In the genomic region with DNA sequence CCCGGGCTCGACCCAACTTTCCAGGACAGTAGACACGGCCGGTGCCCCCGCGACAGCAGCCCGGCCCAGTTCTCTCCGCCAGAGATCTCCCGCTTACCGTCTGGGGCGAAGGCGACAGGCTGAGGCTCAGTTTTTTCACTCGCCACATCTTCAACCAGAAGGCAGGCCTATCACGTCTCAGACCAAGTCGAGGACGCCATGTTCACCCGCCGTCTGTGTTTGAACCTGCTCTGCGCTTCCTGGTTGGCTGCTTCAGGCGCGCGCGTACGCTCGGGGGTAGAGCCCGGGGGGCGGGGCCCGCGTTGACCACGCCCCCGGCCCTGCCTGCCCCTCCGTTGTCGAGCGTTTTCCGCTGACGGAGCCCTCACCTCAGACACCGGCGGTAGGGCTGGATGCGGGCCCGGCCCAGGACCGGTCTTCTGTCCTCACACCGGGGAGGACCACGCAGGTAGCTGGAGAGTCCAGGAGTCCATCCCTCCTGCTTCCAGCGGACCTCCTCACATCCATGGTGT, we compare ENCODE assay signal across 1 cellular context.
TF ChIP-seq lines count a peak whose summit lies in the region.

A gene with protein sequence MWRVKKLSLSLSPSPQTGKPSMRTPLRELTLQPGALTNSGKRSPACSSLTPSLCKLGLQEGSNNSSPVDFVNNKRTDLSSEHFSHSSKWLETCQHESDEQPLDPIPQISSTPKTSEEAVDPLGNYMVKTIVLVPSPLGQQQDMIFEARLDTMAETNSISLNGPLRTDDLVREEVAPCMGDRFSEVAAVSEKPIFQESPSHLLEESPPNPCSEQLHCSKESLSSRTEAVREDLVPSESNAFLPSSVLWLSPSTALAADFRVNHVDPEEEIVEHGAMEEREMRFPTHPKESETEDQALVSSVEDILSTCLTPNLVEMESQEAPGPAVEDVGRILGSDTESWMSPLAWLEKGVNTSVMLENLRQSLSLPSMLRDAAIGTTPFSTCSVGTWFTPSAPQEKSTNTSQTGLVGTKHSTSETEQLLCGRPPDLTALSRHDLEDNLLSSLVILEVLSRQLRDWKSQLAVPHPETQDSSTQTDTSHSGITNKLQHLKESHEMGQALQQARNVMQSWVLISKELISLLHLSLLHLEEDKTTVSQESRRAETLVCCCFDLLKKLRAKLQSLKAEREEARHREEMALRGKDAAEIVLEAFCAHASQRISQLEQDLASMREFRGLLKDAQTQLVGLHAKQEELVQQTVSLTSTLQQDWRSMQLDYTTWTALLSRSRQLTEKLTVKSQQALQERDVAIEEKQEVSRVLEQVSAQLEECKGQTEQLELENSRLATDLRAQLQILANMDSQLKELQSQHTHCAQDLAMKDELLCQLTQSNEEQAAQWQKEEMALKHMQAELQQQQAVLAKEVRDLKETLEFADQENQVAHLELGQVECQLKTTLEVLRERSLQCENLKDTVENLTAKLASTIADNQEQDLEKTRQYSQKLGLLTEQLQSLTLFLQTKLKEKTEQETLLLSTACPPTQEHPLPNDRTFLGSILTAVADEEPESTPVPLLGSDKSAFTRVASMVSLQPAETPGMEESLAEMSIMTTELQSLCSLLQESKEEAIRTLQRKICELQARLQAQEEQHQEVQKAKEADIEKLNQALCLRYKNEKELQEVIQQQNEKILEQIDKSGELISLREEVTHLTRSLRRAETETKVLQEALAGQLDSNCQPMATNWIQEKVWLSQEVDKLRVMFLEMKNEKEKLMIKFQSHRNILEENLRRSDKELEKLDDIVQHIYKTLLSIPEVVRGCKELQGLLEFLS (minus strand): TSS at position 227 of the 512 bp plus-strand sequence. CDS start 79 bp downstream, at position 148.

TF ChIP-seq in HepG2, 621 proteins besides CTCF, POLR2A, EP300 and RAD21 (continued from another document and continues in another):
- TF ChIP-seq ZNF670 (CRISPR knock-in tag; IDR thresholded peaks at IDR 0.05; ENCODE audit: borderline replicate concordance), result no peak
- TF ChIP-seq, protein P1, sequence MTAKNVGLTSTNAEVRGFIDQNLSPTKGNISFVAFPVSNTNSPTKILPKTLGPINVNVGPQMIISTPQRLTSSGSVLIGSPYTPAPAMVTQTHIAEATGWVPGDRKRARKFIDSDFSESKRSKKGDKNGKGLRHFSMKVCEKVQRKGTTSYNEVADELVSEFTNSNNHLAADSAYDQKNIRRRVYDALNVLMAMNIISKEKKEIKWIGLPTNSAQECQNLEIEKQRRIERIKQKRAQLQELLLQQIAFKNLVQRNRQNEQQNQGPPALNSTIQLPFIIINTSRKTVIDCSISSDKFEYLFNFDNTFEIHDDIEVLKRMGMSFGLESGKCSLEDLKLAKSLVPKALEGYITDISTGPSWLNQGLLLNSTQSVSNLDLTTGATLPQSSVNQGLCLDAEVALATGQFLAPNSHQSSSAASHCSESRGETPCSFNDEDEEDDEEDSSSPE (CRISPR knock-in tag; IDR thresholded peaks at IDR 0.05), result peak; percentile 97
- TF ChIP-seq, protein P2, sequence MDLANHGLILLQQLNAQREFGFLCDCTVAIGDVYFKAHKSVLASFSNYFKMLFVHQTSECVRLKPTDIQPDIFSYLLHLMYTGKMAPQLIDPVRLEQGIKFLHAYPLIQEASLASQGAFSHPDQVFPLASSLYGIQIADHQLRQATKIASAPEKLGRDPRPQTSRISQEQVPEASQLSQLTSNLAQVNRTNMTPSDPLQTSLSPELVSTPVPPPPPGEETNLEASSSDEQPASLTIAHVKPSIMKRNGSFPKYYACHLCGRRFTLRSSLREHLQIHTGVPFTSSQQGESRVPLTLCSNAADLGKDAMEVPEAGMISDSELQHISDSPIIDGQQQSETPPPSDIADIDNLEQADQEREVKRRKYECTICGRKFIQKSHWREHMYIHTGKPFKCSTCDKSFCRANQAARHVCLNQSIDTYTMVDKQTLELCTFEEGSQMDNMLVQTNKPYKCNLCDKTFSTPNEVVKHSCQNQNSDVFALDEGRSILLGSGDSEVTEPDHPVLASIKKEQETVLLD (CRISPR knock-in tag; IDR thresholded peaks at IDR 0.05; ENCODE audit: low read depth), result peak; percentile 50; the same call in 1 of the 2 replicates
- TF ChIP-seq ZNF850 (CRISPR knock-in tag; conservative IDR thresholded peaks at IDR 0.05), result no peak
- TF ChIP-seq ZNF367 (CRISPR knock-in tag; IDR thresholded peaks at IDR 0.05; ENCODE audit: borderline replicate concordance), result no peak
- TF ChIP-seq REL (CRISPR knock-in tag; conservative IDR thresholded peaks at IDR 0.05), result no peak
- TF ChIP-seq, protein P3, sequence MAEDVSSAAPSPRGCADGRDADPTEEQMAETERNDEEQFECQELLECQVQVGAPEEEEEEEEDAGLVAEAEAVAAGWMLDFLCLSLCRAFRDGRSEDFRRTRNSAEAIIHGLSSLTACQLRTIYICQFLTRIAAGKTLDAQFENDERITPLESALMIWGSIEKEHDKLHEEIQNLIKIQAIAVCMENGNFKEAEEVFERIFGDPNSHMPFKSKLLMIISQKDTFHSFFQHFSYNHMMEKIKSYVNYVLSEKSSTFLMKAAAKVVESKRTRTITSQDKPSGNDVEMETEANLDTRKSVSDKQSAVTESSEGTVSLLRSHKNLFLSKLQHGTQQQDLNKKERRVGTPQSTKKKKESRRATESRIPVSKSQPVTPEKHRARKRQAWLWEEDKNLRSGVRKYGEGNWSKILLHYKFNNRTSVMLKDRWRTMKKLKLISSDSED (CRISPR knock-in tag; IDR thresholded peaks at IDR 0.05), result no peak
- TF ChIP-seq MEIS1 (CRISPR knock-in tag; IDR thresholded peaks at IDR 0.05; ENCODE audit: borderline replicate concordance), result no peak
- TF ChIP-seq ZNF432 (CRISPR knock-in tag; IDR thresholded peaks at IDR 0.05; ENCODE audit: borderline replicate concordance), result no peak
- TF ChIP-seq, protein P4, sequence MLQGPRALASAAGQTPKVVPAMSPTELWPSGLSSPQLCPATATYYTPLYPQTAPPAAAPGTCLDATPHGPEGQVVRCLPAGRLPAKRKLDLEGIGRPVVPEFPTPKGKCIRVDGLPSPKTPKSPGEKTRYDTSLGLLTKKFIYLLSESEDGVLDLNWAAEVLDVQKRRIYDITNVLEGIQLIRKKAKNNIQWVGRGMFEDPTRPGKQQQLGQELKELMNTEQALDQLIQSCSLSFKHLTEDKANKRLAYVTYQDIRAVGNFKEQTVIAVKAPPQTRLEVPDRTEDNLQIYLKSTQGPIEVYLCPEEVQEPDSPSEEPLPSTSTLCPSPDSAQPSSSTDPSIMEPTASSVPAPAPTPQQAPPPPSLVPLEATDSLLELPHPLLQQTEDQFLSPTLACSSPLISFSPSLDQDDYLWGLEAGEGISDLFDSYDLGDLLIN (CRISPR knock-in tag; IDR thresholded peaks at IDR 0.05; ENCODE audit: borderline replicate concordance), result no peak
- TF ChIP-seq, protein P5, sequence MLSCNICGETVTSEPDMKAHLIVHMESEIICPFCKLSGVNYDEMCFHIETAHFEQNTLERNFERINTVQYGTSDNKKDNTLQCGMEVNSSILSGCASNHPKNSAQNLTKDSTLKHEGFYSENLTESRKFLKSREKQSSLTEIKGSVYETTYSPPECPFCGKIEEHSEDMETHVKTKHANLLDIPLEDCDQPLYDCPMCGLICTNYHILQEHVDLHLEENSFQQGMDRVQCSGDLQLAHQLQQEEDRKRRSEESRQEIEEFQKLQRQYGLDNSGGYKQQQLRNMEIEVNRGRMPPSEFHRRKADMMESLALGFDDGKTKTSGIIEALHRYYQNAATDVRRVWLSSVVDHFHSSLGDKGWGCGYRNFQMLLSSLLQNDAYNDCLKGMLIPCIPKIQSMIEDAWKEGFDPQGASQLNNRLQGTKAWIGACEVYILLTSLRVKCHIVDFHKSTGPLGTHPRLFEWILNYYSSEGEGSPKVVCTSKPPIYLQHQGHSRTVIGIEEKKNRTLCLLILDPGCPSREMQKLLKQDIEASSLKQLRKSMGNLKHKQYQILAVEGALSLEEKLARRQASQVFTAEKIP (CRISPR knock-in tag; IDR thresholded peaks at IDR 0.05; ENCODE audit: borderline replicate concordance), result no peak
- TF ChIP-seq, protein P6, sequence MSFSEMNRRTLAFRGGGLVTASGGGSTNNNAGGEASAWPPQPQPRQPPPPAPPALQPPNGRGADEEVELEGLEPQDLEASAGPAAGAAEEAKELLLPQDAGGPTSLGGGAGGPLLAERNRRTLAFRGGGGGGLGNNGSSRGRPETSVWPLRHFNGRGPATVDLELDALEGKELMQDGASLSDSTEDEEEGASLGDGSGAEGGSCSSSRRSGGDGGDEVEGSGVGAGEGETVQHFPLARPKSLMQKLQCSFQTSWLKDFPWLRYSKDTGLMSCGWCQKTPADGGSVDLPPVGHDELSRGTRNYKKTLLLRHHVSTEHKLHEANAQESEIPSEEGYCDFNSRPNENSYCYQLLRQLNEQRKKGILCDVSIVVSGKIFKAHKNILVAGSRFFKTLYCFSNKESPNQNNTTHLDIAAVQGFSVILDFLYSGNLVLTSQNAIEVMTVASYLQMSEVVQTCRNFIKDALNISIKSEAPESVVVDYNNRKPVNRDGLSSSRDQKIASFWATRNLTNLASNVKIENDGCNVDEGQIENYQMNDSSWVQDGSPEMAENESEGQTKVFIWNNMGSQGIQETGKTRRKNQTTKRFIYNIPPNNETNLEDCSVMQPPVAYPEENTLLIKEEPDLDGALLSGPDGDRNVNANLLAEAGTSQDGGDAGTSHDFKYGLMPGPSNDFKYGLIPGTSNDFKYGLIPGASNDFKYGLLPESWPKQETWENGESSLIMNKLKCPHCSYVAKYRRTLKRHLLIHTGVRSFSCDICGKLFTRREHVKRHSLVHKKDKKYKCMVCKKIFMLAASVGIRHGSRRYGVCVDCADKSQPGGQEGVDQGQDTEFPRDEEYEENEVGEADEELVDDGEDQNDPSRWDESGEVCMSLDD (CRISPR knock-in tag; IDR thresholded peaks at IDR 0.05; ENCODE audit: borderline replicate concordance), result no peak
- no peak for TF ChIP-seq ZSCAN12 (CRISPR knock-in tag; IDR thresholded peaks at IDR 0.05)
- TF ChIP-seq, protein P7, sequence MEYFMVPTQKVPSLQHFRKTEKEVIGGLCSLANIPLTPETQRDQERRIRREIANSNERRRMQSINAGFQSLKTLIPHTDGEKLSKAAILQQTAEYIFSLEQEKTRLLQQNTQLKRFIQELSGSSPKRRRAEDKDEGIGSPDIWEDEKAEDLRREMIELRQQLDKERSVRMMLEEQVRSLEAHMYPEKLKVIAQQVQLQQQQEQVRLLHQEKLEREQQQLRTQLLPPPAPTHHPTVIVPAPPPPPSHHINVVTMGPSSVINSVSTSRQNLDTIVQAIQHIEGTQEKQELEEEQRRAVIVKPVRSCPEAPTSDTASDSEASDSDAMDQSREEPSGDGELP (IDR thresholded peaks at IDR 0.05; ENCODE audit: borderline replicate concordance, low read depth), result no peak
- peak; percentile 80 for TF ChIP-seq AGO1 (IDR thresholded peaks at IDR 0.05; ENCODE audit: low read depth, low read length, poor library complexity, severe bottlenecking)
- TF ChIP-seq, protein P8, sequence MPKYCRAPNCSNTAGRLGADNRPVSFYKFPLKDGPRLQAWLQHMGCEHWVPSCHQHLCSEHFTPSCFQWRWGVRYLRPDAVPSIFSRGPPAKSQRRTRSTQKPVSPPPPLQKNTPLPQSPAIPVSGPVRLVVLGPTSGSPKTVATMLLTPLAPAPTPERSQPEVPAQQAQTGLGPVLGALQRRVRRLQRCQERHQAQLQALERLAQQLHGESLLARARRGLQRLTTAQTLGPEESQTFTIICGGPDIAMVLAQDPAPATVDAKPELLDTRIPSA (CRISPR knock-in tag; IDR thresholded peaks at IDR 0.05; ENCODE audit: borderline replicate concordance), result no peak
- TF ChIP-seq ZBTB8A (CRISPR knock-in tag; IDR thresholded peaks at IDR 0.05; ENCODE audit: borderline replicate concordance, low read depth), result no peak
- TF ChIP-seq, protein P9, sequence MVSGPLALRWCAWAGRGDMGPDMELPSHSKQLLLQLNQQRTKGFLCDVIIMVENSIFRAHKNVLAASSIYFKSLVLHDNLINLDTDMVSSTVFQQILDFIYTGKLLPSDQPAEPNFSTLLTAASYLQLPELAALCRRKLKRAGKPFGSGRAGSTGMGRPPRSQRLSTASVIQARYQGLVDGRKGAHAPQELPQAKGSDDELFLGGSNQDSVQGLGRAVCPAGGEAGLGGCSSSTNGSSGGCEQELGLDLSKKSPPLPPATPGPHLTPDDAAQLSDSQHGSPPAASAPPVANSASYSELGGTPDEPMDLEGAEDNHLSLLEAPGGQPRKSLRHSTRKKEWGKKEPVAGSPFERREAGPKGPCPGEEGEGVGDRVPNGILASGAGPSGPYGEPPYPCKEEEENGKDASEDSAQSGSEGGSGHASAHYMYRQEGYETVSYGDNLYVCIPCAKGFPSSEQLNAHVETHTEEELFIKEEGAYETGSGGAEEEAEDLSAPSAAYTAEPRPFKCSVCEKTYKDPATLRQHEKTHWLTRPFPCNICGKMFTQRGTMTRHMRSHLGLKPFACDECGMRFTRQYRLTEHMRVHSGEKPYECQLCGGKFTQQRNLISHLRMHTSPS (CRISPR knock-in tag; IDR thresholded peaks at IDR 0.05; ENCODE audit: low read depth), result no peak
- TF ChIP-seq ZNF572 (CRISPR knock-in tag; IDR thresholded peaks at IDR 0.05), result no peak
- TF ChIP-seq, protein P10, sequence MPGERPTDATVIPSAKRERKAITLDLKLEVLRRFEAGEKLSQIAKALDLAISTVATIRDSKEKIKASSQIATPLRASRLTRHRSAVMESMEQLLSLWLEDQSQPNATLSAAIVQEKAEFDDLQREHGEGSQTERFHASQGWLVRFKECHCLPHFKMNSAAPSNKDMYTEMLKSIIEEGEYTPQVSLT (CRISPR knock-in tag; IDR thresholded peaks at IDR 0.05; ENCODE audit: borderline replicate concordance, low read depth), result no peak
- TF ChIP-seq GPN1 (CRISPR knock-in tag; IDR thresholded peaks at IDR 0.05; ENCODE audit: borderline replicate concordance), result no peak
- TF ChIP-seq ETV6 (CRISPR knock-in tag; conservative IDR thresholded peaks at IDR 0.05), result no peak
- TF ChIP-seq ZEB1 (IDR thresholded peaks at IDR 0.05; ENCODE audit: insufficient replicate concordance, low read depth), result no peak
- TF ChIP-seq, protein P11, sequence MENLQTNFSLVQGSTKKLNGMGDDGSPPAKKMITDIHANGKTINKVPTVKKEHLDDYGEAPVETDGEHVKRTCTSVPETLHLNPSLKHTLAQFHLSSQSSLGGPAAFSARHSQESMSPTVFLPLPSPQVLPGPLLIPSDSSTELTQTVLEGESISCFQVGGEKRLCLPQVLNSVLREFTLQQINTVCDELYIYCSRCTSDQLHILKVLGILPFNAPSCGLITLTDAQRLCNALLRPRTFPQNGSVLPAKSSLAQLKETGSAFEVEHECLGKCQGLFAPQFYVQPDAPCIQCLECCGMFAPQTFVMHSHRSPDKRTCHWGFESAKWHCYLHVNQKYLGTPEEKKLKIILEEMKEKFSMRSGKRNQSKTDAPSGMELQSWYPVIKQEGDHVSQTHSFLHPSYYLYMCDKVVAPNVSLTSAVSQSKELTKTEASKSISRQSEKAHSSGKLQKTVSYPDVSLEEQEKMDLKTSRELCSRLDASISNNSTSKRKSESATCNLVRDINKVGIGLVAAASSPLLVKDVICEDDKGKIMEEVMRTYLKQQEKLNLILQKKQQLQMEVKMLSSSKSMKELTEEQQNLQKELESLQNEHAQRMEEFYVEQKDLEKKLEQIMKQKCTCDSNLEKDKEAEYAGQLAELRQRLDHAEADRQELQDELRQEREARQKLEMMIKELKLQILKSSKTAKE (CRISPR knock-in tag; IDR thresholded peaks at IDR 0.05; ENCODE audit: borderline replicate concordance), result 0 out of 2 replicates have a peak, but pooled peaks have one; percentile 36
- no peak for TF ChIP-seq TOE1 (CRISPR knock-in tag; IDR thresholded peaks at IDR 0.05)
- TF ChIP-seq ATAD3A (CRISPR knock-in tag; IDR thresholded peaks at IDR 0.05), result no peak
- TF ChIP-seq NCOA5 (CRISPR knock-in tag; IDR thresholded peaks at IDR 0.05), result no peak
- TF ChIP-seq NFIC (IDR thresholded peaks at IDR 0.05; ENCODE audit: low read length), result no peak
- peak; percentile 97 for TF ChIP-seq SP4 (CRISPR knock-in tag; IDR thresholded peaks at IDR 0.05)
- TF ChIP-seq ZNF33B (CRISPR knock-in tag; IDR thresholded peaks at IDR 0.05), result no peak
- TF ChIP-seq DNMT3B (CRISPR knock-in tag; conservative IDR thresholded peaks at IDR 0.05), result no peak
- no peak for TF ChIP-seq GABPA (IDR thresholded peaks at IDR 0.05; ENCODE audit: low read depth, low read length)
- TF ChIP-seq GABPA (CRISPR knock-in tag; IDR thresholded peaks at IDR 0.05; ENCODE audit: low read depth), result no peak
